15 cellular contexts compared by ENCODE assay signal in genomic region chr20:24762791-24763350, GRCh38.
"Had no signal": no experiment of that assay in that cellular context is flagged by ENCODE, and none has a peak within 500 bp of the region (broad histone marks: within the 10 kb centered on the region; RNA-seq: fewer than 3 reads in every experiment).

No MANE protein-coding gene starts in this region.

- H3K27ac Mint-ChIP-seq: activated naive CD4-positive, alpha-beta T cell treated with anti-CD3 and anti-CD28 coated beads, Interleukin-2, amount 50 U/mL, for 24 hours; activated T-helper 17 cell treated with anti-CD3 and anti-CD28 coated beads, Interleukin-2, amount 50 U/mL, for 72 hours; dendritic cell treated with granulocyte-macrophage colony-stimulating factor and Interleukin-4, amounts not matched to agents 40 ng/mL and 50 ng/mL, for 4 days; mesothelial cell of epicardium; stimulated activated naive CD8-positive, alpha-beta T cell treated with anti-CD3 and anti-CD28 coated beads, Interleukin-15, Interleukin-2, amounts not matched to agents 100 ng/mL and 50 ng/mL, for 24 hours; T-helper 17 cell had no signal

- H3K4me3 ChIP-seq: hepatocyte, sigmoid colon, thoracic aorta had no signal

- H3K9me3 ChIP-seq: neutrophil, thoracic aorta had no signal

- H3K4me3 Mint-ChIP-seq: activated naive CD4-positive, alpha-beta T cell treated with anti-CD3 and anti-CD28 coated beads, Interleukin-2, amount 50 U/mL, for 24 hours; activated T-helper 17 cell treated with anti-CD3 and anti-CD28 coated beads, Interleukin-2, amount 50 U/mL, for 72 hours; dendritic cell treated with granulocyte-macrophage colony-stimulating factor and Interleukin-4, amounts not matched to agents 40 ng/mL and 50 ng/mL, for 4 days; mesothelial cell of epicardium; stimulated activated naive CD8-positive, alpha-beta T cell treated with anti-CD3 and anti-CD28 coated beads, Interleukin-15, Interleukin-2, amounts not matched to agents 100 ng/mL and 50 ng/mL, for 24 hours; T-helper 17 cell had no signal

- H3K4me1 Mint-ChIP-seq: activated naive CD4-positive, alpha-beta T cell treated with anti-CD3 and anti-CD28 coated beads, Interleukin-2, amount 50 U/mL, for 24 hours; activated T-helper 17 cell treated with anti-CD3 and anti-CD28 coated beads, Interleukin-2, amount 50 U/mL, for 72 hours; mesothelial cell of epicardium; T-helper 17 cell had no signal

- DNase-seq: activated CD4-positive, alpha-beta T cell treated with anti-CD3 and anti-CD28 coated beads, Interleukin-2, amount 50 U/mL, for 48 hours; activated CD4-positive, CD25-positive, alpha-beta regulatory T cell; activated T-cell treated with anti-CD3 and anti-CD28 coated beads for 4 hours; erythroblast; sigmoid colon; stimulated activated CD4-positive, alpha-beta T cell treated with anti-CD3 and anti-CD28 coated beads, Interleukin-12 subunit alpha, Interleukin-12 subunit beta, amount 100 ng/mL, for 4 hours; T-helper 17 cell had no signal

- ATAC-seq: activated T-helper 17 cell treated with anti-CD3 and anti-CD28 coated beads, Interleukin-2, amount 50 U/mL, for 72 hours; T-helper 17 cell had no signal

- H3K27me3 ChIP-seq: hepatocyte, sigmoid colon had no signal

- H3K36me3 Mint-ChIP-seq: activated naive CD4-positive, alpha-beta T cell treated with anti-CD3 and anti-CD28 coated beads, Interleukin-2, amount 50 U/mL, for 24 hours; mesothelial cell of epicardium had no signal

- H3K9me3 Mint-ChIP-seq: activated naive CD4-positive, alpha-beta T cell treated with anti-CD3 and anti-CD28 coated beads, Interleukin-2, amount 50 U/mL, for 24 hours; activated T-helper 17 cell treated with anti-CD3 and anti-CD28 coated beads, Interleukin-2, amount 50 U/mL, for 72 hours; dendritic cell treated with granulocyte-macrophage colony-stimulating factor and Interleukin-4, amounts not matched to agents 40 ng/mL and 50 ng/mL, for 4 days; stimulated activated naive CD8-positive, alpha-beta T cell treated with anti-CD3 and anti-CD28 coated beads, Interleukin-15, Interleukin-2, amounts not matched to agents 100 ng/mL and 50 ng/mL, for 24 hours had no signal

- H3K4me1 ChIP-seq: sigmoid colon had no signal

- H3K27ac ChIP-seq: hepatocyte, neutrophil, sigmoid colon, thoracic aorta had no signal
